ENCODE assay signal across 21 cellular contexts in the genomic region with DNA sequence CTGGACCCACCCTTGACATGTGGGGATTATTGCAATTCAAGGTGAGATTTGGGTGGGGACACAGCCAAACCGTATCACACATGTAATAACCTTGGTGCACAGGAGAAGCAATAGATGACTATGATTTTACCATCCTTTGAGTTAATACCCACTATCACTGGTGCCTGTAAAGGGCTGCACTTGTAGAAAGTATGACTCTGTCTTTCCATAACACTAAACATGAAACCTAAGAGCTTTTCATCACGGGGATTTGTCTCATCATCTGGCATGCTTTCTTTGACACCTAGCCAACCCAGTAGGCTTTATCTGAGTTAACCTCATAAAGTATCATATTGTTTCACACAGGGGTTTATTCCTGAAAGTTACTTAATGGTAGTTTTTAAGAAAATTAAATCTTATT.
"Had no signal": no experiment of that assay in that cellular context is flagged by ENCODE, and none has a peak within 500 bp of the region (broad histone marks: within the 10 kb centered on the region; RNA-seq: fewer than 3 reads in every experiment).

No MANE protein-coding gene starts in this region.

- H3K27ac ChIP-seq: cardiac muscle cell, left lung, prostate gland, spleen, thoracic aorta had no signal

- DNase-seq: activated CD4-positive, alpha-beta memory T cell treated with anti-CD3 and anti-CD28 coated beads, Interleukin-2, amount 10 ng/mL, durations not matched to agents 7 days and 5 days; activated CD4-positive, alpha-beta T cell treated with anti-CD3 and anti-CD28 coated beads, Interleukin-2, amount 10 ng/mL, durations not matched to agents 24 days and 14 days; activated CD4-positive, CD25-positive, alpha-beta regulatory T cell; amniotic stem cell; effector CD4-positive, alpha-beta T cell; foreskin melanocyte; left lung; natural killer cell; spleen; stimulated activated CD4-positive, alpha-beta T cell treated with anti-CD3 and anti-CD28 coated beads, Interleukin-4, amount 100 ng/mL, for 1 hour; stimulated activated naive CD4-positive, alpha-beta T cell treated with Interleukin-2 at 50 U/mL for 16 hours; SW 1271; T-helper 17 cell had no signal

- H3K36me3 Mint-ChIP-seq: activated naive CD4-positive, alpha-beta T cell treated with anti-CD3 and anti-CD28 coated beads, Interleukin-2, amount 50 U/mL, for 72 hours; natural killer cell; type B pancreatic cell had no signal

- H3K4me3 Mint-ChIP-seq: activated CD4-positive, alpha-beta memory T cell treated with anti-CD3 and anti-CD28 coated beads, Interleukin-2, amount 10 ng/mL, durations not matched to agents 7 days and 5 days; activated CD4-positive, alpha-beta T cell treated with anti-CD3 and anti-CD28 coated beads, Interleukin-2, amount 10 ng/mL, durations not matched to agents 24 days and 14 days; activated T-helper 1 cell treated with anti-CD3 and anti-CD28 coated beads, Interleukin-12 subunit alpha, Interleukin-12 subunit beta, Interleukin-2, Interleukin-4 antibody, amounts not matched to agents 30 ng/mL and 10 ng/mL and 1 ng/mL, durations not matched to agents 14 hours and 24 hours and 36 hours; natural killer cell; T-helper 17 cell; type B pancreatic cell had no signal

- FAIRE-seq: endometrium had no signal

- ATAC-seq: left lung, natural killer cell, T-helper 17 cell had no signal

- H3K9me3 Mint-ChIP-seq: activated CD4-positive, alpha-beta memory T cell treated with anti-CD3 and anti-CD28 coated beads, Interleukin-2, amount 10 ng/mL, durations not matched to agents 7 days and 5 days; activated CD4-positive, alpha-beta T cell treated with anti-CD3 and anti-CD28 coated beads, Interleukin-2, amount 10 ng/mL, durations not matched to agents 24 days and 14 days; activated naive CD4-positive, alpha-beta T cell treated with anti-CD3 and anti-CD28 coated beads, Interleukin-2, amount 50 U/mL, for 72 hours; activated T-helper 1 cell treated with anti-CD3 and anti-CD28 coated beads, Interleukin-12 subunit alpha, Interleukin-12 subunit beta, Interleukin-2, Interleukin-4 antibody, amounts not matched to agents 30 ng/mL and 10 ng/mL and 1 ng/mL, durations not matched to agents 14 hours and 24 hours and 36 hours had no signal

- H3K9me3 ChIP-seq: left lung, prostate gland, spleen, thoracic aorta had no signal

- H3K4me3 ChIP-seq: cardiac muscle cell, left lung, lung, prostate gland, spleen, thoracic aorta had no signal

- H3K4me1 ChIP-seq: left lung, prostate gland, spleen had no signal

- H3K4me1 Mint-ChIP-seq: activated CD4-positive, alpha-beta memory T cell treated with anti-CD3 and anti-CD28 coated beads, Interleukin-2, amount 10 ng/mL, durations not matched to agents 7 days and 5 days; activated CD4-positive, alpha-beta T cell treated with anti-CD3 and anti-CD28 coated beads, Interleukin-2, amount 10 ng/mL, durations not matched to agents 24 days and 14 days; natural killer cell; T-helper 17 cell had no signal

- H3K27ac Mint-ChIP-seq: activated CD4-positive, alpha-beta memory T cell treated with anti-CD3 and anti-CD28 coated beads, Interleukin-2, amount 10 ng/mL, durations not matched to agents 7 days and 5 days; activated CD4-positive, alpha-beta T cell treated with anti-CD3 and anti-CD28 coated beads, Interleukin-2, amount 10 ng/mL, durations not matched to agents 24 days and 14 days; activated naive CD4-positive, alpha-beta T cell treated with anti-CD3 and anti-CD28 coated beads, Interleukin-2, amount 50 U/mL, for 72 hours; activated T-helper 1 cell treated with anti-CD3 and anti-CD28 coated beads, Interleukin-12 subunit alpha, Interleukin-12 subunit beta, Interleukin-2, Interleukin-4 antibody, amounts not matched to agents 30 ng/mL and 10 ng/mL and 1 ng/mL, durations not matched to agents 14 hours and 24 hours and 36 hours; natural killer cell; T-helper 17 cell; type B pancreatic cell had no signal

- H3K27me3 Mint-ChIP-seq: activated CD4-positive, alpha-beta T cell treated with anti-CD3 and anti-CD28 coated beads, Interleukin-2, amount 10 ng/mL, durations not matched to agents 24 days and 14 days; type B pancreatic cell had no signal

- H3K36me3 ChIP-seq: cardiac muscle cell, left lung, prostate gland, spleen, thoracic aorta had no signal

- H3K27me3 ChIP-seq: cardiac muscle cell, left lung, spleen had no signal
